ENCODE assay signal across 22 cellular contexts in the genomic region with DNA sequence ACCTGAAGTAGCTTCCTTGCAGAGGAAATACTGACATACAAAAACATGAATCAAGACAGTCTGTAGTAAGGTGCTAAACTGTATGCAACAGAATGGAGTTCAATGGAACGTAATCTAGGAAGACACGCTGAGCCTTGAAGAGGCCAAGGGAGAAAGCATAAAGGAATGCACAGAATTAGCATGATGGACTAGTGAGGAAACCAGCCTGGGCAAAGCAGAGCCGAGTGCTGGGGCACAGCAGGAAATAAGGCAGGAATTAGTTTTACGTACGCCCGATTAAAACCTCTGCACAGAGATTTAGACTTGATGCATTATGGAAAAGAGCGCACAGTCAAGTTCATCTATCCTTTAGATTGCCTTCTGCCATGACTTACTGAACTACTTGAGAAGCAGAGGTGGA.
DNase-seq lines count a peak whose midpoint lies in the region; ATAC-seq, FAIRE-seq and TF ChIP-seq lines count a peak whose summit lies in the region.
"Had no signal": no experiment of that assay in that cellular context is flagged by ENCODE, and none has a peak within 500 bp of the region (broad histone marks: within the 10 kb centered on the region; RNA-seq: fewer than 3 reads in every experiment).

No MANE protein-coding gene starts in this region.

- BruUV-seq in A673 (replicated peaks; lab: Mats Ljungman, UMichigan) (no TSS peak), GM12878 (replicated peaks; lab: Mats Ljungman, UMichigan) (no TSS peak)

- no peak overlapping the region for H3K18ac ChIP-seq in mesendoderm (ENCODE audit: low read length)

- RAD21 ChIA-PET in GM12878 (lab: Charles Lee; ENCODE audit: unreplicated experiment) = interaction anchor here (1.0 to 10.4 kb wide), 17 partner anchors 7 to 216 kb away, joined by 3 to 101 read pairs (median 6); no protein-coding TSS in a partner anchor

- no peak overlapping the region for H4K8ac ChIP-seq in mesendoderm (ENCODE audit: low read depth, low read length)

- H2AK5ac ChIP-seq in mesendoderm (ENCODE audit: low read length) = no peak overlapping the region

- H3K79me2 ChIP-seq in GM12878 (ENCODE audit: control insufficient read depth, insufficient read depth, low read length) (no peaks in the 10 kb centered on the region), mesendoderm (ENCODE audit: control insufficient read depth, insufficient read depth, low read length) (no peaks in the 10 kb centered on the region)

- H2BK120ac ChIP-seq in mesendoderm (ENCODE audit: low read depth, low read length) = no peak overlapping the region

- no peak for TF ChIP-seq POLR2A in GM12878 (IDR thresholded peaks at IDR 0.05; ENCODE audit: low read depth, low read length)

- H3K9me3 ChIP-seq in A673 (ENCODE audit: low read depth, low read length, poor library complexity, severe bottlenecking) = no peaks in the 10 kb centered on the region
- no peaks in the 10 kb centered on the region; the same call in 2 of the 3 replicates for H3K9me3 ChIP-seq in GM12878 (replicated peaks; ENCODE audit: control insufficient read depth, insufficient read depth, low read length)
- no peaks in the 10 kb centered on the region for H3K9me3 ChIP-seq in psoas muscle
- H3K9me3 ChIP-seq: BE2C; BLaER1 treated with 17β-estradiol and CSF1 and Interleukin-3, amounts not matched to agents 10 nM and 100 nM had no signal

- no peaks in the 10 kb centered on the region for H4K20me1 ChIP-seq in GM12878 (ENCODE audit: control insufficient read depth, insufficient read depth)
- H4K20me1 ChIP-seq: BLaER1 treated with 17β-estradiol and CSF1 and Interleukin-3, amounts not matched to agents 10 nM and 100 nM had no signal

- H2AFZ ChIP-seq in GM12878 (ENCODE audit: control insufficient read depth, low read depth, low read length) = no peak overlapping the region

- FAIRE-seq in GM12878 (lab: Jason Lieb, UNC) (no peak), urothelium cell line (lab: Jason Lieb, UNC) (peak; percentile 95)
- FAIRE-seq: GM12891, GM18507 had no signal

- H3K27me3 ChIP-seq in A673 (replicated peaks; ENCODE audit: insufficient read depth, low read depth, low read length, poor library complexity) (no peaks in the 10 kb centered on the region), GM12878 (replicated peaks in 1 of 2; ENCODE audit: control insufficient read depth in 2 of 2, insufficient read depth in 2 of 2, low read length in 1 of 2) (no peaks in the 10 kb centered on the region), mesendoderm (ENCODE audit: insufficient read depth, low read length, poor library complexity) (no peaks in the 10 kb centered on the region), psoas muscle (ENCODE audit: insufficient read depth in 3 of 3, low read length in 2 of 3) (no peaks in the 10 kb centered on the region)
- H3K27me3 ChIP-seq: BE2C; BLaER1 treated with 17β-estradiol and CSF1 and Interleukin-3, amounts not matched to agents 10 nM and 100 nM had no signal

- POLR2A ChIA-PET in A673 (lab: Charles Lee; ENCODE audit: low non-redundant PET) (no interaction called here), GM12878 (lab: Charles Lee) (interaction anchor here (1.0 to 4.3 kb wide), 6 partner anchors 9 to 34 kb away, joined by 3 to 18 read pairs (median 4); no protein-coding TSS in a partner anchor)

- no peak overlapping the region for H4K5ac ChIP-seq in mesendoderm (ENCODE audit: low read length)

- TF ChIP-seq CTCF in A673 (conservative IDR thresholded peaks at IDR 0.05; ENCODE audit: low read depth, low read length) (no peak), GM12878 (IDR thresholded peaks at IDR 0.05 in 2 of 3, conservative IDR thresholded peaks at IDR 0.05 in 1 of 3; ENCODE audit: control insufficient read depth in 2 of 3, extremely low read depth in 1 of 3, insufficient read depth in 1 of 3, low read depth in 3 of 3, low read length in 3 of 3) (no peak), psoas muscle (IDR thresholded peaks at IDR 0.05) (no peak)

- intact Hi-C loops in A673 (cut with micrococcal nuclease; ENCODE audit: unreplicated experiment) (loop anchor here (5.0 to 10.0 kb wide), 2 partner anchors 148 to 200 kb away; partner anchors contain the start of gene DLGAP1), GM12878 (cut with micrococcal nuclease; ENCODE audit: unreplicated experiment) (no loop called here), psoas muscle (cut with DNase I) (no loop called here)

- H3K9ac ChIP-seq in GM12878 (ENCODE audit: control insufficient read depth, insufficient read depth, low read length) = no peak overlapping the region
- H3K9ac ChIP-seq in mesendoderm (ENCODE audit: low read length) = no peak overlapping the region
- H3K9ac ChIP-seq: BLaER1 treated with 17β-estradiol and CSF1 and Interleukin-3, amounts not matched to agents 10 nM and 100 nM had no signal

- no peak overlapping the region for H2BK5ac ChIP-seq in mesendoderm (ENCODE audit: low read length)

- H3K4me1 ChIP-seq in A673 (ENCODE audit: insufficient read depth, low read length, poor library complexity, severe bottlenecking) (peaks cover 60% of the 10 kb centered on the region), GM12878 (ENCODE audit: control insufficient read depth, insufficient read depth, low read length) (no peaks in the 10 kb centered on the region; the same call in 1 of the 2 replicates), mesendoderm (ENCODE audit: control insufficient read depth, low read depth, low read length) (peaks cover 1% of the 10 kb centered on the region), psoas muscle (no peaks in the 10 kb centered on the region)
- H3K4me1 ChIP-seq: BE2C; BLaER1 treated with 17β-estradiol and CSF1 and Interleukin-3, amounts not matched to agents 10 nM and 100 nM had no signal

- no peaks in the 10 kb centered on the region for H3K79me1 ChIP-seq in mesendoderm (ENCODE audit: low read length)

- H3K27ac ChIP-seq in A673 (ENCODE audit: low read depth, low read length, poor library complexity, severe bottlenecking) (no peak overlapping the region), GM12878 (ENCODE audit: control insufficient read depth, insufficient read depth) (no peak overlapping the region), mesendoderm (ENCODE audit: low read depth, low read length) (no peak overlapping the region), psoas muscle (no peak overlapping the region)
- H3K27ac ChIP-seq: 22Rv1; BLaER1 treated with 17β-estradiol and CSF1 and Interleukin-3, amounts not matched to agents 10 nM and 100 nM had no signal

- ATAC-seq in GM12878 (no peak), GM19467 (IDR thresholded peaks at IDR 0.05; ENCODE audit: unreplicated experiment) (no peak), psoas muscle (no peak)
- ATAC-seq: HCT116 had no signal

- H2BK15ac ChIP-seq in mesendoderm (replicated peaks; ENCODE audit: low read depth) = no peak overlapping the region

- H3K4me3 ChIP-seq in A673 (ENCODE audit: low read depth, low read length, poor library complexity, severe bottlenecking) (no peak overlapping the region), GM12878 (no peak overlapping the region), mesendoderm (ENCODE audit: low read length) (no peak overlapping the region), psoas muscle (no peak overlapping the region)
- H3K4me3 ChIP-seq: BLaER1 treated with 17β-estradiol and CSF1 and Interleukin-3, amounts not matched to agents 10 nM and 100 nM had no signal

- in situ Hi-C loops in GM12878 (cut with MboI) = loop anchor here (25.0 kb wide), 2 partner anchors 993 to 1293 kb away; partner anchors contain the start of gene MYL12B

- no peak for TF ChIP-seq RAD21 in GM12878 (IDR thresholded peaks at IDR 0.05; ENCODE audit: insufficient read depth, low read depth, low read length)

- no peaks in the 10 kb centered on the region for H3K36me3 ChIP-seq in A673 (ENCODE audit: insufficient read depth, low read length, poor library complexity, severe bottlenecking)
- no peaks in the 10 kb centered on the region; a peak in 1 of 4 replicates for H3K36me3 ChIP-seq in GM12878 (ENCODE audit: control insufficient read depth in 2 of 2, insufficient read depth in 2 of 2, low read length in 1 of 2)
- H3K36me3 ChIP-seq in mesendoderm (ENCODE audit: control insufficient read depth, insufficient read depth, low read length) = no peaks in the 10 kb centered on the region
- H3K36me3 ChIP-seq in psoas muscle (ENCODE audit: insufficient read depth in 1 of 2, low read depth in 1 of 2) = no peaks in the 10 kb centered on the region
- H3K36me3 ChIP-seq: BE2C; BLaER1 treated with 17β-estradiol and CSF1 and Interleukin-3, amounts not matched to agents 10 nM and 100 nM had no signal

- 58% methylated on average over 7 of the region's 7 CpGs for WGBS in GM12878 (ENCODE audit: insufficient coverage, insufficient replicate concordance, low lambda C conversion rate, missing lambda C conversion rate)
- no CpG with 5 or more reads among the region's 7 CpGs for WGBS in mesendoderm (ENCODE audit: extremely low coverage, insufficient coverage, low lambda C conversion rate)
- 70 to 72% (median 71%) methylated on average over 7 of the region's 7 CpGs for WGBS in psoas muscle, 3 donors

- TF ChIP-seq EP300 in GM12878 (IDR thresholded peaks at IDR 0.05; ENCODE audit: borderline replicate concordance in 1 of 2, control insufficient read depth in 1 of 2, low read depth in 2 of 2, low read length in 2 of 2) = no peak

- H3K56ac ChIP-seq in mesendoderm (ENCODE audit: low read length) = no peak overlapping the region

- CTCF ChIA-PET in A673 (lab: Charles Lee) = no interaction called here
- CTCF ChIA-PET in GM12878 (lab: Yijun Ruan, JAX) = interaction anchor here (0.9 to 3.2 kb wide), 6 partner anchors 9 to 803 kb away, joined by 3 to 12 read pairs (median 5); no protein-coding TSS in a partner anchor

- no peak overlapping the region for H3K4ac ChIP-seq in mesendoderm (ENCODE audit: low read depth, low read length)

- H3K4me2 ChIP-seq in GM12878 (ENCODE audit: control insufficient read depth, insufficient read depth) (no peak overlapping the region), mesendoderm (ENCODE audit: low read length) (no peak overlapping the region)
- H3K4me2 ChIP-seq: BLaER1 treated with 17β-estradiol and CSF1 and Interleukin-3, amounts not matched to agents 10 nM and 100 nM had no signal

- SMC1A ChIA-PET in GM12878 (lab: Charles Lee; ENCODE audit: uncharacterized antibody, unreplicated experiment) = interaction anchor here (0.6 to 15.2 kb wide), 20 partner anchors 9 to 196 kb away, joined by 3 to 318 read pairs (median 5); no protein-coding TSS in a partner anchor

- DNase-seq in A673 (ENCODE audit: low spot score) (peak; percentile 87), GM12878 (ENCODE audit: low read depth, low spot score) (no peak), mesendoderm (peak; percentile 25), urothelium cell line (ENCODE audit: low spot score) (no peak), NCI-H1694 treated with DMSO at 0.1 percent for 48 hours (lab: John Stamatoyannopoulos, UW) (no peak), psoas muscle (no peak)
- DNase-seq: ACHN; AML-193; BE2C; CD4-positive, alpha-beta T cell; CD8-positive, alpha-beta memory T cell; DMS 273 treated with DMSO at 0.1 percent for 48 hours; DMS79; EL; GDM1; H9 had no signal

- no peak overlapping the region for H3K23ac ChIP-seq in mesendoderm (ENCODE audit: low read length)

TF ChIP-seq in GM12878, 131 proteins besides CTCF, POLR2A, EP300 and RAD21 (continues in another document):
- no peak for TF ChIP-seq EGR1 (IDR thresholded peaks at IDR 0.05; ENCODE audit: borderline replicate concordance in 1 of 2, low read depth in 2 of 2, low read length in 2 of 2)

Comparison
In these comparisons a context has a peak if more than half of its experiments do, and no peak if none do; other contexts are left out.
1. DNase-seq: peak in A673 (single experiment) and mesendoderm (single experiment); none in GM12878 (single experiment), urothelium cell line (single experiment), NCI-H1694 treated with DMSO at 0.1 percent for 48 hours (single experiment) and psoas muscle (0 of 2).